8 cellular contexts compared by ENCODE assay signal in genomic region chr11:31369348-31370329, GRCh38. TPM values are rescaled to one million over a fixed set of nuclear protein-coding genes. Genes with fewer than 3 reads are reported as not detected.
A peak's percentile ranks its signal among the peaks of the same experiment; 100 is the strongest.
DNase-seq lines count a peak whose midpoint lies in the region; ATAC-seq and TF ChIP-seq lines count a peak whose summit lies in the region.

Gene DCDC1 (minus strand): TSS chr11:31369739. CDS start chr11:31328280, 41,459 bp downstream.
Gene DNAJC24 (plus strand): TSS chr11:31369860. CDS start chr11:31370749, 889 bp downstream.

- peak within 1 kb of the TSS; percentile 78 for H3K9ac ChIP-seq in SK-N-SH

- H3K4me1 ChIP-seq in SK-N-SH (ENCODE audit: control insufficient read depth in 1 of 2, insufficient read depth in 2 of 2, low read depth in 1 of 2, low read length in 1 of 2) (peaks cover 5 to 6% of the 10 kb centered on the region in 2 experiments; a peak in 3 of 4 replicates), thoracic aorta (ENCODE audit: control insufficient read depth in 1 of 2, low read depth in 2 of 2) (peaks cover 8 to 9% of the 10 kb centered on the region in 2 donors)

- no peaks in the 10 kb centered on the region for H3F3A ChIP-seq in SK-N-SH (replicated peaks; ENCODE audit: insufficient read depth)

- ATAC-seq in HG02610 (IDR thresholded peaks at IDR 0.05; ENCODE audit: unreplicated experiment), result peak; percentile 99
- ATAC-seq in activated naive CD4-positive, alpha-beta T cell treated with anti-CD3 and anti-CD28 coated beads, Interleukin-2, amount 50 U/mL, for 72 hours, result peak; percentile 99
- ATAC-seq in omental fat pad (ENCODE audit: low FRiP score), result peak; percentile 99
- peak; percentile 91 for ATAC-seq in thoracic aorta (ENCODE audit: insufficient number of reproducible peaks, low FRiP score, low read depth)

- no peaks in the 10 kb centered on the region for H3K9me3 Mint-ChIP-seq in activated naive CD4-positive, alpha-beta T cell treated with anti-CD3 and anti-CD28 coated beads, Interleukin-2, amount 50 U/mL, for 72 hours
- peaks cover 3% of the 10 kb centered on the region for H3K9me3 Mint-ChIP-seq in glutamatergic neuron (ENCODE audit: unreplicated experiment)

- no peak for TF ChIP-seq CTCF in GM10248 (IDR thresholded peaks at IDR 0.05; ENCODE audit: control extremely low read depth, extremely low read depth, low read depth, missing control alignments)
- no peak for TF ChIP-seq CTCF in SK-N-SH (IDR thresholded peaks at IDR 0.05)
- no peak for TF ChIP-seq CTCF in glutamatergic neuron (IDR thresholded peaks at IDR 0.05; ENCODE audit: partially characterized antibody, unreplicated experiment)
- no peak for TF ChIP-seq CTCF in omental fat pad (IDR thresholded peaks at IDR 0.05)
- no peak for TF ChIP-seq CTCF in thoracic aorta (IDR thresholded peaks at IDR 0.05)

- peaks cover 31% of the 10 kb centered on the region for H3K79me2 ChIP-seq in SK-N-SH (ENCODE audit: insufficient read depth)

- peaks cover 2 to 11% of the 10 kb centered on the region in 2 donors for H3K36me3 Mint-ChIP-seq in activated naive CD4-positive, alpha-beta T cell treated with anti-CD3 and anti-CD28 coated beads, Interleukin-2, amount 50 U/mL, for 72 hours
- no peaks in the 10 kb centered on the region for H3K36me3 Mint-ChIP-seq in glutamatergic neuron (ENCODE audit: unreplicated experiment)

- peak within 1 kb of the TSS; percentile 87 for H3K4me2 ChIP-seq in SK-N-SH

- DNase-seq in GM10248 (ENCODE audit: extremely low spot score) (peak; percentile 86), NCI-H1092 (lab: John Stamatoyannopoulos, UW) (peak; percentile 94), SK-N-SH (peak; percentile 79), glutamatergic neuron (peak; percentile 93), omental fat pad (ENCODE audit: low spot score) (peak; percentile 75), thoracic aorta (ENCODE audit: low spot score) (peak; percentile 70)
- peak; percentile 87 to 88 for DNase-seq in activated naive CD4-positive, alpha-beta T cell treated with anti-CD3 and anti-CD28 coated beads, Interleukin-2, amount 50 U/mL, for 72 hours (ENCODE audit: low spot score in 2 of 2)

- POLR2A ChIA-PET in GM10248 (lab: Yijun Ruan, JAX) (no interaction called here), SK-N-SH (lab: Yijun Ruan, JAX) (interaction anchor here (1.0 kb wide), 1 partner anchor 12 kb away, joined by 4 read pairs; no protein-coding TSS in a partner anchor)

- no peaks in the 10 kb centered on the region for H3K27me3 Mint-ChIP-seq in glutamatergic neuron (ENCODE audit: unreplicated experiment)

- H3K4me1 Mint-ChIP-seq in glutamatergic neuron (ENCODE audit: low read depth, unreplicated experiment), result no peaks in the 10 kb centered on the region

- peak within 1 kb of the TSS; percentile 98 for H3K4me3 Mint-ChIP-seq in glutamatergic neuron (ENCODE audit: unreplicated experiment)

- H3K27me3 ChIP-seq in SK-N-SH (ENCODE audit: insufficient read depth) (no peaks in the 10 kb centered on the region; the same call in 1 of the 2 replicates), thoracic aorta (replicated peaks; ENCODE audit: insufficient read depth) (no peaks in the 10 kb centered on the region)

- TF ChIP-seq RAD21 in SK-N-SH (IDR thresholded peaks at IDR 0.05; ENCODE audit: low read length), result no peak

- H2AFZ ChIP-seq in SK-N-SH (ENCODE audit: low read depth), result peak within 1 kb of the TSS; percentile 100

- no peak for TF ChIP-seq EP300 in SK-N-SH (IDR thresholded peaks at IDR 0.05; ENCODE audit: borderline replicate concordance in 1 of 2, low read depth in 1 of 2, low read length in 1 of 2)

- CTCF ChIA-PET in GM10248 (lab: Yijun Ruan, JAX) (interaction anchor here (0.8 to 1.9 kb wide), 3 partner anchors 14 to 501 kb away, joined by 3 to 9 read pairs (median 4); no protein-coding TSS in a partner anchor), SK-N-SH (lab: Yijun Ruan, JAX) (interaction anchor here (1.0 to 1.8 kb wide), 6 partner anchors 9 to 589 kb away, joined by 3 to 5 read pairs (median 4); no protein-coding TSS in a partner anchor)

- peak within 1 kb of the TSS; percentile 60 to 90; a peak in 3 of 4 replicates for H3K27ac ChIP-seq in SK-N-SH (ENCODE audit: low read depth in 2 of 2, low read length in 1 of 2)
- H3K27ac ChIP-seq in thoracic aorta, result peak within 1 kb of the TSS; percentile 9 to 65

- WGBS in SK-N-SH (ENCODE audit: low lambda C conversion rate), result 2% methylated on average over 52 of the region's 53 CpGs

- no peaks in the 10 kb centered on the region for H4K20me1 ChIP-seq in SK-N-SH (ENCODE audit: insufficient read depth)

- no peaks in the 10 kb centered on the region for H3K9me2 ChIP-seq in SK-N-SH

- peak within 1 kb of the TSS; percentile 74 to 93 for H3K4me3 ChIP-seq in SK-N-SH (ENCODE audit: low read depth in 2 of 2, low read length in 1 of 2)
- peak within 1 kb of the TSS; percentile 94 for H3K4me3 ChIP-seq in thoracic aorta

- H3K36me3 ChIP-seq in SK-N-SH (replicated peaks in 1 of 2; ENCODE audit: control insufficient read depth in 1 of 2, insufficient read depth in 2 of 2, low read length in 1 of 2) (peaks cover 5 to 7% of the 10 kb centered on the region in 2 experiments), thoracic aorta (no peaks in the 10 kb centered on the region)

- H3K9me3 ChIP-seq in SK-N-SH (no peaks in the 10 kb centered on the region), thoracic aorta (no peaks in the 10 kb centered on the region)

- peak within 1 kb of the TSS; percentile 88 to 98 for H3K27ac Mint-ChIP-seq in activated naive CD4-positive, alpha-beta T cell treated with anti-CD3 and anti-CD28 coated beads, Interleukin-2, amount 50 U/mL, for 72 hours
- peak within 1 kb of the TSS; percentile 97 for H3K27ac Mint-ChIP-seq in glutamatergic neuron (ENCODE audit: unreplicated experiment)

TF ChIP-seq in SK-N-SH, 30 proteins besides CTCF, POLR2A, EP300 and RAD21:
- TF ChIP-seq TCF12 (IDR thresholded peaks at IDR 0.05) (0 out of 2 replicates have a peak, but pooled peaks have one; percentile 16), POLR2AphosphoS5 (IDR thresholded peaks at IDR 0.05; ENCODE audit: low read depth, low read length) (peak; percentile 93), SIN3A (IDR thresholded peaks at IDR 0.05; ENCODE audit: borderline replicate concordance, low read depth, low read length) (peak; percentile 82; the same call in 1 of the 2 replicates), JUND (IDR thresholded peaks at IDR 0.05) (no peak), MXI1 (IDR thresholded peaks at IDR 0.05; ENCODE audit: low read depth, low read length) (peak; percentile 92), GABPA (IDR thresholded peaks at IDR 0.05; ENCODE audit: low read depth) (peak; percentile 97), FOXM1 (IDR thresholded peaks at IDR 0.05; ENCODE audit: low read depth) (no peak), ELF1 (IDR thresholded peaks at IDR 0.05) (peak; percentile 65), YY1 (IDR thresholded peaks at IDR 0.05; ENCODE audit: low read depth) (0 out of 2 replicates have a peak, but pooled peaks have one; percentile 49), IRF3 (IDR thresholded peaks at IDR 0.05; ENCODE audit: low read depth, low read length) (no peak), RCOR1 (IDR thresholded peaks at IDR 0.05; ENCODE audit: low read length) (0 out of 2 replicates have a peak, but pooled peaks have one; percentile 42), MAX (IDR thresholded peaks at IDR 0.05; ENCODE audit: low read depth) (peak; percentile 80), TAF1 (IDR thresholded peaks at IDR 0.05; ENCODE audit: borderline replicate concordance, low read depth, low read length) (peak; percentile 88), CHD2 (IDR thresholded peaks at IDR 0.05; ENCODE audit: low read length, partially characterized antibody) (peak; percentile 91)

RNA-seq across cellular contexts. Expression of gene DCDC1, which starts in this region (rescaled TPM):
- 0.12 and 0.18 TPM in 2 replicates for polyA plus RNA-seq in SK-N-SH (2012; rRNA removed)
- 0.04 and 0.08 TPM in 2 replicates for polyA plus RNA-seq in SK-N-SH (2012; cell fraction: cytosol; rRNA removed)
- 0.12 and 0.23 TPM in 2 replicates for polyA plus RNA-seq in SK-N-SH (2012; cell fraction: nucleus; rRNA removed)
- total RNA-seq in activated naive CD4-positive, alpha-beta T cell treated with anti-CD3 and anti-CD28 coated beads, Interleukin-2, amount 50 U/mL, for 72 hours, result under 1 TPM in 1 of 2 donors, not detected in 1; 0.47 TPM
- total RNA-seq in glutamatergic neuron (ENCODE audit: unreplicated experiment) (0.47 TPM), omental fat pad (1 to 10 TPM in 1 of 4 donors, under 1 TPM in 2, not detected in 1; 0.06 to 1.7 (median 0.36) TPM), thoracic aorta (not detected)

RNA-seq across cellular contexts. Expression of gene DNAJC24, which starts in this region (rescaled TPM):
- 6.2 and 8.8 TPM in 2 replicates for polyA plus RNA-seq in SK-N-SH (2012; rRNA removed)
- polyA plus RNA-seq in SK-N-SH (2012; cell fraction: cytosol; rRNA removed), result 7.7 and 9.6 TPM in 2 replicates
- polyA plus RNA-seq in SK-N-SH (2012; cell fraction: nucleus; rRNA removed), result 6.4 and 18.2 TPM in 2 replicates
- total RNA-seq in activated naive CD4-positive, alpha-beta T cell treated with anti-CD3 and anti-CD28 coated beads, Interleukin-2, amount 50 U/mL, for 72 hours, result 10 to 100 TPM; 13.3 to 14.9 TPM
- total RNA-seq in glutamatergic neuron (ENCODE audit: unreplicated experiment) (20.6 TPM), omental fat pad (10 to 100 TPM; 11.6 to 19.5 (median 13.9) TPM), thoracic aorta (10 to 100 TPM; 18.7 to 20.7 TPM)

Comparison
In these comparisons a context has a peak if more than half of its experiments do, and no peak if none do; other contexts are left out.
1. Peak in every context shown above with its lines: DNase-seq, ATAC-seq, H3K4me3 ChIP-seq and H3K27ac ChIP-seq.